ENCODE assay signal across 13 cellular contexts in genomic region chr11:96001037-96001436, GRCh38.
A peak's percentile ranks its signal among the peaks of the same experiment; 100 is the strongest.
DNase-seq lines count a peak whose midpoint lies in the region; ATAC-seq and TF ChIP-seq lines count a peak whose summit lies in the region.
"Had no signal": no experiment of that assay in that cellular context is flagged by ENCODE, and none has a peak within 500 bp of the region (broad histone marks: within the 10 kb centered on the region; RNA-seq: fewer than 3 reads in every experiment).

No MANE protein-coding gene starts in this region.

- H3K36me3 Mint-ChIP-seq in mesothelial cell of epicardium, result peaks cover 7% of the 10 kb centered on the region

- peak overlapping the region; percentile 30 for H3K27ac ChIP-seq in fibroblast of lung (ENCODE audit: insufficient read depth, low read length)
- H3K27ac ChIP-seq in thoracic aorta, result peak overlapping the region; percentile 64 to 80

- peak overlapping the region; percentile 55 for H3K4me2 ChIP-seq in fibroblast of lung (ENCODE audit: extremely low read depth, insufficient read depth, low read length)

- no peak overlapping the region for H2AFZ ChIP-seq in fibroblast of lung (ENCODE audit: low read length)

- H3K9me3 ChIP-seq in MG63 (no peaks in the 10 kb centered on the region), fibroblast of lung (ENCODE audit: control insufficient read depth, insufficient read depth, low read depth, low read length) (no peaks in the 10 kb centered on the region), thoracic aorta (no peaks in the 10 kb centered on the region)

- H3K4me3 ChIP-seq in MG63, result no peak overlapping the region
- peak overlapping the region in 2 of 4 experiments; percentile 2 to 29 for H3K4me3 ChIP-seq in fibroblast of lung (replicated peaks in 1 of 4; ENCODE audit: control extremely low read depth in 1 of 4, insufficient read depth in 1 of 4, low read depth in 3 of 4, low read length in 4 of 4)
- peak overlapping the region; percentile 54 for H3K4me3 ChIP-seq in thoracic aorta

- DNase-seq in MG63, result peak; percentile 61
- DNase-seq in fibroblast of lung (ENCODE audit: low read depth in 2 of 2), result peak; percentile 64 to 99
- DNase-seq in mesothelial cell of epicardium (ENCODE audit: low spot score in 2 of 2, unreplicated experiment in 2 of 2), result no peak
- peak; percentile 85 for DNase-seq in thoracic aorta (ENCODE audit: low spot score)
- no peak for DNase-seq in activated CD4-positive, alpha-beta T cell treated with anti-CD3 and anti-CD28 coated beads, Interleukin-2, amount 50 U/mL, for 1 hour
- DNase-seq in central memory CD4-positive, alpha-beta T cell, result no peak
- DNase-seq: activated CD4-positive, alpha-beta T cell treated with anti-CD3 and anti-CD28 coated beads, Interleukin-2, amount 50 U/mL, for 4 hours; amniotic stem cell; DMS53; NCI-H446 had no signal

- no peaks in the 10 kb centered on the region for H3K27me3 Mint-ChIP-seq in mesothelial cell of epicardium (ENCODE audit: low read depth)
- H3K27me3 Mint-ChIP-seq: progenitor cell of endocrine pancreas had no signal

- TF ChIP-seq CTCF in fibroblast of lung (conservative IDR thresholded peaks at IDR 0.05 in 1 of 2, IDR thresholded peaks at IDR 0.05 in 1 of 2; ENCODE audit: low read depth in 1 of 2, low read length in 2 of 2), result no peak
- TF ChIP-seq CTCF in mesothelial cell of epicardium (IDR thresholded peaks at IDR 0.05; ENCODE audit: unreplicated experiment), result no peak
- peak; percentile 20 for TF ChIP-seq CTCF in thoracic aorta (IDR thresholded peaks at IDR 0.05)

- no peaks in the 10 kb centered on the region for H3K27me3 ChIP-seq in MG63
- H3K27me3 ChIP-seq in fibroblast of lung (ENCODE audit: control insufficient read depth, insufficient read depth, low read length), result no peaks in the 10 kb centered on the region
- no peaks in the 10 kb centered on the region for H3K27me3 ChIP-seq in thoracic aorta (replicated peaks; ENCODE audit: insufficient read depth)

- no peak overlapping the region for H3K9ac ChIP-seq in fibroblast of lung (ENCODE audit: insufficient read depth, low read length)

- H3K79me2 ChIP-seq in fibroblast of lung (ENCODE audit: control insufficient read depth, insufficient read depth, low read length), result no peaks in the 10 kb centered on the region

- H3K27ac Mint-ChIP-seq in mesothelial cell of epicardium, result peak overlapping the region; percentile 24
- H3K27ac Mint-ChIP-seq: progenitor cell of endocrine pancreas had no signal

- H3K4me1 ChIP-seq in fibroblast of lung (ENCODE audit: control insufficient read depth, extremely low read depth, insufficient read depth, low read length), result peaks cover 13% of the 10 kb centered on the region
- H3K4me1 ChIP-seq in thoracic aorta (ENCODE audit: control insufficient read depth in 1 of 2, low read depth in 2 of 2), result peaks cover 23 to 40% of the 10 kb centered on the region in 2 donors

- no peaks in the 10 kb centered on the region for H4K20me1 ChIP-seq in fibroblast of lung (ENCODE audit: control insufficient read depth, extremely low read depth, insufficient read depth, low read length)

- peaks cover 18% of the 10 kb centered on the region for H3K9me3 Mint-ChIP-seq in mesothelial cell of epicardium

- H3K36me3 ChIP-seq in MG63, result no peaks in the 10 kb centered on the region
- no peaks in the 10 kb centered on the region for H3K36me3 ChIP-seq in fibroblast of lung (ENCODE audit: control insufficient read depth, insufficient read depth, low read length)
- H3K36me3 ChIP-seq in thoracic aorta, result no peaks in the 10 kb centered on the region

- peaks cover 40% of the 10 kb centered on the region for H3K4me1 Mint-ChIP-seq in mesothelial cell of epicardium

- H3K4me3 Mint-ChIP-seq in mesothelial cell of epicardium, result no peak overlapping the region

- ATAC-seq in thoracic aorta (ENCODE audit: insufficient number of reproducible peaks, low FRiP score, low read depth) (peak; percentile 79), HG03457 (IDR thresholded peaks at IDR 0.05; ENCODE audit: unreplicated experiment) (no peak), HG02885 (IDR thresholded peaks at IDR 0.05; ENCODE audit: poor library complexity, unreplicated experiment) (no peak)

Comparison
In these comparisons a context has a peak if more than half of its experiments do, and no peak if none do; other contexts are left out.
1. DNase-seq: peak in MG63 (single experiment), fibroblast of lung (2 of 2) and thoracic aorta (single experiment); none in mesothelial cell of epicardium (0 of 2), activated CD4-positive, alpha-beta T cell treated with anti-CD3 and anti-CD28 coated beads, Interleukin-2, amount 50 U/mL, for 1 hour (single experiment) and central memory CD4-positive, alpha-beta T cell (single experiment).